In the genomic region with DNA sequence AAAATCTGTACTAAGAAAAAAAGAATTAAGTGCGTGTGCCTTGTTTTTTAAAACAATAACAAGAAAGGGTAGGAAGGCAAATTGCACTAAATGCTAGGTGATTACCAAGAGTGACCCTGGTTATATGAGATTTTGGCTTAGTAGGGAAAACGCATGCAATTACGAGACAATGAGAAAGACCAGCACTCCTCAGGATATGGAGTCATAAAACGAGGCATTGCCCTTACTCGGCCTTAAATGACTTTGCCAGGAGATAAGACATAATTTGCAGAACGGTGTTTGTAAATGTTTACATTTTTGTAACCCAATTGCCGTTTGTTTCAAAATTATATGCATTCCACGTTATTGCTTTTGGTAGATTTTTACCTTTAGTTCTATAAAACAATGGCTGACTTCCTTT, we compare ENCODE assay signal across 21 cellular contexts.
DNase-seq lines count a peak whose midpoint lies in the region; ATAC-seq and TF ChIP-seq lines count a peak whose summit lies in the region.
"Had no signal": no experiment of that assay in that cellular context is flagged by ENCODE, and none has a peak within 500 bp of the region (broad histone marks: within the 10 kb centered on the region; RNA-seq: fewer than 3 reads in every experiment).

No MANE protein-coding gene starts in this region.

- DNase-seq in NCI-H1417 (lab: John Stamatoyannopoulos, UW) (peak in 2 of 3 experiments; percentile 26 to 70), NCI-H1417 treated with DMSO at 0.1 percent for 48 hours (lab: John Stamatoyannopoulos, UW) (no peak), SK-N-DZ (ENCODE audit: low spot score) (peak; percentile 23), left kidney (ENCODE audit: low read depth, low spot score) (peak; percentile 11), heart left ventricle (no peak), uterus (no peak)
- DNase-seq: 8988T; CD4-positive, alpha-beta memory T cell; IMR-90; NCI-H2029; NCI-H2171 treated with DMSO at 0.1 percent for 48 hours; NCI-H446; NCI-H526; PC-9; RPMI8226; SHP77 had no signal

- no peak for TF ChIP-seq CTCF in heart left ventricle (IDR thresholded peaks at IDR 0.05)
- no peak for TF ChIP-seq CTCF in uterus (IDR thresholded peaks at IDR 0.05)

- H3K4me1 ChIP-seq in heart left ventricle = no peaks in the 10 kb centered on the region
- H3K4me1 ChIP-seq in uterus = no peaks in the 10 kb centered on the region
- H3K4me1 ChIP-seq: HAP-1 had no signal

- TF ChIP-seq POLR2A in heart left ventricle (IDR thresholded peaks at IDR 0.05) = no peak
- TF ChIP-seq POLR2A in uterus (IDR thresholded peaks at IDR 0.05) = no peak

- intact Hi-C loops in heart left ventricle (cut with DNase I) (no loop called here), uterus (cut with DNase I; ENCODE audit: low total_unique reads) (no loop called here)

- peaks cover 0 to 6% (median 0%) of the 10 kb centered on the region in 9 donors for H3K27me3 ChIP-seq in heart left ventricle
- H3K27me3 ChIP-seq in uterus = no peaks in the 10 kb centered on the region
- H3K27me3 ChIP-seq: BLaER1 treated with 17β-estradiol and CSF1 and Interleukin-3, amounts not matched to agents 10 nM and 100 nM had no signal

- H3K36me3 ChIP-seq in heart left ventricle (no peaks in the 10 kb centered on the region), uterus (no peaks in the 10 kb centered on the region)
- H3K36me3 ChIP-seq: BLaER1 treated with 17β-estradiol and CSF1 and Interleukin-3, amounts not matched to agents 10 nM and 100 nM; HAP-1 had no signal

- ATAC-seq in HG02759 (IDR thresholded peaks at IDR 0.05; ENCODE audit: unreplicated experiment) (no peak), heart left ventricle (no peak)

- H3K9me3 ChIP-seq in heart left ventricle (no peaks in the 10 kb centered on the region), uterus (no peaks in the 10 kb centered on the region)
- H3K9me3 ChIP-seq: BLaER1 treated with 17β-estradiol and CSF1 and Interleukin-3, amounts not matched to agents 10 nM and 100 nM; HAP-1 had no signal

- WGBS in heart left ventricle, 4 donors = 64 to 69% (median 65%) methylated on average over 8 of the region's 8 CpGs

- H3K4me3 ChIP-seq in heart left ventricle (no peak overlapping the region), uterus (no peak overlapping the region)
- H3K4me3 ChIP-seq: BLaER1 treated with 17β-estradiol and CSF1 and Interleukin-3, amounts not matched to agents 10 nM and 100 nM; HAP-1; PC-9; SK-N-MC had no signal

- H3K27ac ChIP-seq in heart left ventricle (no peak overlapping the region), uterus (no peak overlapping the region)
- H3K27ac ChIP-seq: BLaER1 treated with 17β-estradiol and CSF1 and Interleukin-3, amounts not matched to agents 10 nM and 100 nM; KMS-11; PC-9; SK-N-MC had no signal

Comparison
In these comparisons a context has a peak if more than half of its experiments do, and no peak if none do; other contexts are left out.
1. DNase-seq: peak in NCI-H1417 (2 of 3), SK-N-DZ (single experiment) and left kidney (single experiment); none in NCI-H1417 treated with DMSO at 0.1 percent for 48 hours (single experiment), heart left ventricle (0 of 5) and uterus (0 of 2).